ENCODE assay signal across 14 cellular contexts in genomic region chr18:21747268-21747667, GRCh38. TPM values are rescaled to one million over a fixed set of nuclear protein-coding genes. Genes with fewer than 3 reads are reported as not detected.
DNase-seq lines count a peak whose midpoint lies in the region; ATAC-seq and TF ChIP-seq lines count a peak whose summit lies in the region.
"Had no signal": no experiment of that assay in that cellular context is flagged by ENCODE, and none has a peak within 500 bp of the region (broad histone marks: within the 10 kb centered on the region; RNA-seq: fewer than 3 reads in every experiment).

No MANE protein-coding gene starts in this region.

- DNase-seq in DND-41 (no peak), SK-N-SH (no peak), SIG-M5 treated with dmso at 0.1 percent for 504 hours (lab: John Stamatoyannopoulos, UW; ENCODE audit: unreplicated experiment) (no peak), dedifferentiated amniotic fluid mesenchymal stem cell (ENCODE audit: extremely low spot score) (no peak)
- DNase-seq: activated naive CD4-positive, alpha-beta T cell treated with anti-CD3 and anti-CD28 coated beads, Interleukin-2, amount 50 U/mL, for 16 hours; effector CD8-positive, alpha-beta T cell; left colon; NCI-H2081 treated with DMSO at 0.1 percent for 48 hours; NCI-H748 treated with DMSO at 0.1 percent for 48 hours; ovary had no signal

- POLR2A ChIA-PET in SK-N-SH (lab: Yijun Ruan, JAX), result no interaction called here

- WGBS in SK-N-SH (ENCODE audit: low lambda C conversion rate), result 74% methylated on average over 2 of the region's 2 CpGs

- CTCF ChIA-PET in SK-N-SH (lab: Yijun Ruan, JAX), result interaction anchor here (0.7 to 1.3 kb wide), 2 partner anchors 11 to 24 kb away, joined by 3 read pairs; no protein-coding TSS in a partner anchor

- ATAC-seq in DND-41 (ENCODE audit: insufficient read depth, low read depth) (no peak), HG02884 (IDR thresholded peaks at IDR 0.05; ENCODE audit: unreplicated experiment) (no peak)
- ATAC-seq: left colon, WTC11 had no signal

- peak overlapping the region; percentile 21; the same call in 1 of the 2 replicates for H3K4me2 ChIP-seq in BLaER1
- peak overlapping the region; percentile 16; the same call in 1 of the 2 replicates for H3K4me2 ChIP-seq in DND-41 (ENCODE audit: insufficient read depth, low read length)
- peak overlapping the region; percentile 51 for H3K4me2 ChIP-seq in SK-N-SH

- H3K9ac ChIP-seq in BLaER1 (no peak overlapping the region), DND-41 (ENCODE audit: low read depth, low read length) (no peak overlapping the region), SK-N-SH (no peak overlapping the region), iPS-20b (ENCODE audit: low read depth, low read length) (0 out of 2 replicates have a peak overlapping the region, but pooled peaks have one; percentile 28)

- TF ChIP-seq EP300 in SK-N-SH (IDR thresholded peaks at IDR 0.05; ENCODE audit: borderline replicate concordance in 1 of 2, low read depth in 1 of 2, low read length in 1 of 2), result no peak

- H3K4me3 ChIP-seq in BLaER1 (no peak overlapping the region), DND-41 (ENCODE audit: low read depth in 1 of 2, low read length in 2 of 2) (no peak overlapping the region), SK-N-SH (ENCODE audit: low read depth in 2 of 2, low read length in 1 of 2) (no peak overlapping the region), iPS-20b (ENCODE audit: low read length) (peak overlapping the region; percentile 21; the same call in 1 of the 2 replicates)
- H3K4me3 ChIP-seq: ovary had no signal

- H3K79me2 ChIP-seq in DND-41 (ENCODE audit: insufficient read depth, low read length) (peaks cover 96% of the 10 kb centered on the region), SK-N-SH (ENCODE audit: insufficient read depth) (peaks cover 97% of the 10 kb centered on the region)

- H3K4me1 ChIP-seq in BLaER1 (peaks cover 32% of the 10 kb centered on the region), DND-41 (ENCODE audit: insufficient read depth, low read length) (peaks cover 32% of the 10 kb centered on the region), SK-N-SH (ENCODE audit: control insufficient read depth in 1 of 2, insufficient read depth in 2 of 2, low read depth in 1 of 2, low read length in 1 of 2) (peaks cover 12 to 13% of the 10 kb centered on the region in 2 experiments; a peak in 3 of 4 replicates), iPS-20b (ENCODE audit: insufficient read depth, low read length) (peaks cover 23% of the 10 kb centered on the region)

- no peak overlapping the region for H3K27ac ChIP-seq in BLaER1
- no peak overlapping the region for H3K27ac ChIP-seq in DND-41 (ENCODE audit: low read length)
- H3K27ac ChIP-seq in SK-N-SH (ENCODE audit: low read depth in 2 of 2, low read length in 1 of 2), result peak overlapping the region in 1 of 2 experiments; percentile 51; a peak in 2 of 4 replicates
- no peak overlapping the region for H3K27ac ChIP-seq in iPS-20b (ENCODE audit: low read length)
- H3K27ac ChIP-seq: ovary had no signal

- TF ChIP-seq CTCF in DND-41 (IDR thresholded peaks at IDR 0.05; ENCODE audit: borderline replicate concordance, extremely low read depth, low read length, poor library complexity, severe bottlenecking), result no peak
- TF ChIP-seq CTCF in SK-N-SH (IDR thresholded peaks at IDR 0.05), result no peak

- TF ChIP-seq RAD21 in SK-N-SH (IDR thresholded peaks at IDR 0.05; ENCODE audit: low read length), result no peak

- H4K20me1 ChIP-seq in BLaER1, result peaks cover 94% of the 10 kb centered on the region
- H4K20me1 ChIP-seq in DND-41 (ENCODE audit: insufficient read depth, low read length), result peaks cover 30% of the 10 kb centered on the region; the same call in 1 of the 2 replicates
- peaks cover 75% of the 10 kb centered on the region for H4K20me1 ChIP-seq in SK-N-SH (ENCODE audit: insufficient read depth)

- no peaks in the 10 kb centered on the region for H3K9me2 ChIP-seq in SK-N-SH

- H3K27me3 ChIP-seq in BLaER1 (no peaks in the 10 kb centered on the region), DND-41 (ENCODE audit: insufficient read depth, low read length, poor library complexity) (no peaks in the 10 kb centered on the region), SK-N-SH (ENCODE audit: insufficient read depth) (no peaks in the 10 kb centered on the region), iPS-20b (ENCODE audit: insufficient read depth, low read length) (no peaks in the 10 kb centered on the region)
- H3K27me3 ChIP-seq: ovary had no signal

- H3K36me3 ChIP-seq in BLaER1, result peaks cover 8% of the 10 kb centered on the region; the same call in 1 of the 2 replicates
- H3K36me3 ChIP-seq in DND-41 (ENCODE audit: insufficient read depth, low read length), result no peaks in the 10 kb centered on the region
- peaks cover 0 to 4% of the 10 kb centered on the region in 2 experiments for H3K36me3 ChIP-seq in SK-N-SH (replicated peaks in 1 of 2; ENCODE audit: control insufficient read depth in 1 of 2, insufficient read depth in 2 of 2, low read length in 1 of 2)
- H3K36me3 ChIP-seq in iPS-20b (ENCODE audit: insufficient read depth, low read depth, low read length), result no peaks in the 10 kb centered on the region
- H3K36me3 ChIP-seq: ovary had no signal

- H3F3A ChIP-seq in SK-N-SH (replicated peaks; ENCODE audit: insufficient read depth), result peaks cover 4% of the 10 kb centered on the region

- H3K9me3 ChIP-seq in BLaER1 (no peaks in the 10 kb centered on the region), DND-41 (ENCODE audit: insufficient read depth, low read length, severe bottlenecking) (no peaks in the 10 kb centered on the region), SK-N-SH (no peaks in the 10 kb centered on the region), iPS-20b (ENCODE audit: insufficient read depth, low read depth, low read length) (no peaks in the 10 kb centered on the region)
- H3K9me3 ChIP-seq: ovary had no signal

- H2AFZ ChIP-seq in DND-41 (ENCODE audit: low read depth, low read length) (no peak overlapping the region), SK-N-SH (ENCODE audit: low read depth) (no peak overlapping the region)

TF ChIP-seq in SK-N-SH, 30 proteins besides CTCF, POLR2A, EP300 and RAD21:
- TF ChIP-seq PBX3 (IDR thresholded peaks at IDR 0.05) (no peak), REST (IDR thresholded peaks at IDR 0.05; ENCODE audit: low read depth, low read length) (no peak)

RNA-seq across cellular contexts. Expression of gene MIB1, which starts 6.7 kb away (rescaled TPM):
- polyA plus RNA-seq in SK-N-SH (2012; rRNA removed), result 5.0 and 6.5 TPM in 2 replicates
- 8.2 and 8.4 TPM in 2 replicates for polyA plus RNA-seq in SK-N-SH (2012; cell fraction: cytosol; rRNA removed)
- polyA plus RNA-seq in SK-N-SH (2012; cell fraction: nucleus; rRNA removed), result 3.6 and 9.1 TPM in 2 replicates

RNA-seq across cellular contexts. Expression of gene ABHD3, which starts 42.7 kb away (rescaled TPM):
- polyA plus RNA-seq in SK-N-SH (2012; rRNA removed), result 4.3 and 5.4 TPM in 2 replicates
- 3.7 and 4.1 TPM in 2 replicates for polyA plus RNA-seq in SK-N-SH (2012; cell fraction: cytosol; rRNA removed)
- 10.9 and 17.4 TPM in 2 replicates for polyA plus RNA-seq in SK-N-SH (2012; cell fraction: nucleus; rRNA removed)
